Comparison of ENCODE assay signal across 8 cellular contexts in the genomic region with DNA sequence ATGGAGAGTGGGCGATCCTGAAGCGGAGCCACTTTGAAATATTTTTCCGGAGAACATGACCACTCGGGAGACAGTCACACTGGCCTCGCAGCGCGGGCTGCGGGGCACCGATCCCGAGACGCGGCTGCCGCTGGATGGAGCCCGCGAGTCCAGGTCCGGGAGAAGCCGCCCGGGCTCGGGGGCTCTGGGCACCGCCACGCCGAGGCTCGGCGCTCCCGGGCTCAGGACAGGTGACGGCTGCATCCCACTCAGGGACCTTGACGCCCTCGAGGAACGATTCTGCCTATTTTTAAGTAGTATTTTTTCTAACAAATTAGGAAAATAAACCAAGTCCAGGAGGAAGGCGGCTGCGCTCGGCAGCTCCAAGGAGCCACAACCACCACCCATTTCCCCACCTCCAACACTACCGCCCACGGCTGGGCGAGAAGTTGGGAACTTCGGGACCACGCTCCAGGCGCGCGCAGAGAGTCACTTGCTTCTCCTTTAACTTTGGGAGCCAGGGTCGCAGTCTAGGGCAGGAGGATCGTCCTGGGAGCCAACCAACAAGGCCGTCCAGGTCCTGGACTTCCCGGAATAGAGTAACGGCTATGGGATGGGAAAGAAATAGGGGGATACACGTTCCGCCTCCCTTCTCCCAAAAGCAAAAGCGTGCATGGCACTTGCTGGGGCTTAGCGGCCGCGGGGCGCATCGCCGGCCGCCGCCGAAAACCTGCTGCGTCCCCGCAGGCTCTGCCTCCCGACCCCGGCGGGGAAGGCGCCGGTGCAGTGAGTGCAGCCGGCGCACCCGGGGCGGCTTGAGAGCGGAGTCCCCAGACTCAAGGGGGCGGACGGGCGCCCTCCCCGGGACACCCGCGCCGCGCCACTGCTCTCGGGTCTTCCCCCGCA. TPM values are rescaled to one million over a fixed set of nuclear protein-coding genes. Genes with fewer than 3 reads are reported as not detected.
DNase-seq lines count a peak whose midpoint lies in the region; ATAC-seq lines count a peak whose summit lies in the region.

No MANE protein-coding gene starts in this region.

- H3K27me3 ChIP-seq in skeletal muscle satellite cell (ENCODE audit: control insufficient read depth, insufficient read depth, low read length) = peaks cover 85% of the 10 kb centered on the region

- H3K4me3 ChIP-seq in skeletal muscle satellite cell (ENCODE audit: low read length) = peak overlapping the region; percentile 72

- H3K36me3 Mint-ChIP-seq in IgD-negative memory B cell = no peaks in the 10 kb centered on the region
- H3K36me3 Mint-ChIP-seq in T-helper 1 cell treated with Interleukin-12 subunit alpha and Interleukin-12 subunit beta and Interleukin-4 antibody, amounts not matched to agents 30 μg/mL and 1 μg/mL, for 36 hours (ENCODE audit: low read depth) = no peaks in the 10 kb centered on the region

- no peak for ATAC-seq in HG03196 (IDR thresholded peaks at IDR 0.05; ENCODE audit: unreplicated experiment)

- peak overlapping the region; percentile 59 to 87 (median 77) for H3K4me3 Mint-ChIP-seq in IgD-negative memory B cell
- H3K4me3 Mint-ChIP-seq in T-helper 1 cell treated with Interleukin-12 subunit alpha and Interleukin-12 subunit beta and Interleukin-4 antibody, amounts not matched to agents 30 μg/mL and 1 μg/mL, for 36 hours = peak overlapping the region; percentile 52

- H3K9me3 ChIP-seq in skeletal muscle satellite cell (replicated peaks; ENCODE audit: low read length) = no peaks in the 10 kb centered on the region

- H3K36me3 ChIP-seq in skeletal muscle satellite cell (ENCODE audit: insufficient read depth, low read length) = no peaks in the 10 kb centered on the region

- H3K4me1 Mint-ChIP-seq in IgD-negative memory B cell = peaks cover 9 to 11% (median 9%) of the 10 kb centered on the region in 3 donors
- H3K4me1 Mint-ChIP-seq in T-helper 1 cell treated with Interleukin-12 subunit alpha and Interleukin-12 subunit beta and Interleukin-4 antibody, amounts not matched to agents 30 μg/mL and 1 μg/mL, for 36 hours (ENCODE audit: low read depth) = peaks cover 13% of the 10 kb centered on the region

- H3K27me3 Mint-ChIP-seq in IgD-negative memory B cell = peaks cover 43% of the 10 kb centered on the region
- H3K27me3 Mint-ChIP-seq in T-helper 1 cell treated with Interleukin-12 subunit alpha and Interleukin-12 subunit beta and Interleukin-4 antibody, amounts not matched to agents 30 μg/mL and 1 μg/mL, for 36 hours (ENCODE audit: low read depth) = peaks cover 83% of the 10 kb centered on the region

- no peak overlapping the region for H3K27ac Mint-ChIP-seq in IgD-negative memory B cell
- H3K27ac Mint-ChIP-seq in T-helper 1 cell treated with Interleukin-12 subunit alpha and Interleukin-12 subunit beta and Interleukin-4 antibody, amounts not matched to agents 30 μg/mL and 1 μg/mL, for 36 hours = no peak overlapping the region

- in situ Hi-C loops in T47D (cut with HindIII; ENCODE audit: low pct_unique_long_range_greater_than_20kb, low sequenced_read_pairs) = no loop called here

- H3K4me1 ChIP-seq in skeletal muscle satellite cell (ENCODE audit: control insufficient read depth, insufficient read depth, low read length) = peaks cover 13% of the 10 kb centered on the region

- no peaks in the 10 kb centered on the region for H3K9me3 Mint-ChIP-seq in IgD-negative memory B cell
- H3K9me3 Mint-ChIP-seq in T-helper 1 cell treated with Interleukin-12 subunit alpha and Interleukin-12 subunit beta and Interleukin-4 antibody, amounts not matched to agents 30 μg/mL and 1 μg/mL, for 36 hours = no peaks in the 10 kb centered on the region

- DNase-seq in D341Med (ENCODE audit: low spot score) (peak; percentile 92), T47D (ENCODE audit: low read depth in 1 of 2, low spot score in 1 of 2) (peak; percentile 54 to 89), iPS-NIHi11 (ENCODE audit: low spot score) (peak; percentile 89), RKO (ENCODE audit: low spot score) (no peak)

- H3K9ac ChIP-seq in skeletal muscle satellite cell (ENCODE audit: low read depth, low read length) = peak overlapping the region; percentile 10

- peak overlapping the region; percentile 98 for H3K4me2 ChIP-seq in skeletal muscle satellite cell (ENCODE audit: low read length)

RNA-seq across cellular contexts. Expression of a gene that starts 0.9 kb away (rescaled TPM):
- 0.41 TPM for polyA plus RNA-seq in IgD-negative memory B cell
- not detected in 2 replicates for total RNA-seq in skeletal muscle satellite cell (2012; rRNA removed)

RNA-seq across cellular contexts. Expression of a gene that starts 40.7 kb away (rescaled TPM):
- polyA plus RNA-seq in IgD-negative memory B cell = 30.2 TPM
- total RNA-seq in skeletal muscle satellite cell (2012; rRNA removed) = 16.6 and 23.8 TPM in 2 replicates
